ENCODE assay signal across 18 cellular contexts in the genomic region with DNA sequence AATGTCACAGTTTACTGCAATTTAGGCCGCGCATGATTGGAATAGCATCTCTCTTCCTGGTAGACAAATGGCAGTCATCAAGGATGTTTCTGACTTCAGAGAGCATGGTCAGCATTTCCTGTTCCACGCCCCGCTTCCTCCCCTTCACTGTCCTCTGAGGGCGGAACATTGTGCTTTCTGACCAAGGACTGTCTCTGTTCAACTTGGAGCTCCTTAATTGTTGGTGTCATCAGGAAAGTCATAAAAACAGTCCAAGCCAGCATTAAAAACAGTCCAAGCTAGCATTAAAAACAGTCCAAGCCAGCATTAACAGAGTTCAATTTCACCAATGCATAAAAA.
DNase-seq lines count a peak whose midpoint lies in the region; ATAC-seq, FAIRE-seq and TF ChIP-seq lines count a peak whose summit lies in the region.
"Had no signal": no experiment of that assay in that cellular context is flagged by ENCODE, and none has a peak within 500 bp of the region (broad histone marks: within the 10 kb centered on the region; RNA-seq: fewer than 3 reads in every experiment).

No MANE protein-coding gene starts in this region.

- H3K4me2 ChIP-seq in HepG2 (ENCODE audit: low read depth, low read length), result no peak overlapping the region
- H3K4me2 ChIP-seq in neuronal stem cell (ENCODE audit: insufficient read depth, low read length, poor library complexity, severe bottlenecking), result no peak overlapping the region
- H3K4me2 ChIP-seq: A549 had no signal

- TF ChIP-seq RAD21 in HepG2 (CRISPR knock-in tag; IDR thresholded peaks at IDR 0.05), result no peak

- peaks cover 7% of the 10 kb centered on the region for H3K27me3 Mint-ChIP-seq in glutamatergic neuron (ENCODE audit: unreplicated experiment)

- H3K4ac ChIP-seq in neuronal stem cell (ENCODE audit: low read length), result no peak overlapping the region

- no peak overlapping the region for H3K27ac Mint-ChIP-seq in glutamatergic neuron (ENCODE audit: unreplicated experiment)

- BruUV-seq in HepG2 (replicated peaks; lab: Mats Ljungman, UMichigan), result no TSS peak

- H3K36me3 Mint-ChIP-seq in glutamatergic neuron (ENCODE audit: unreplicated experiment), result no peaks in the 10 kb centered on the region

- H2AFZ ChIP-seq in HepG2 (ENCODE audit: low read length) (no peak overlapping the region), neuronal stem cell (ENCODE audit: low read length) (peak overlapping the region; percentile 54)

- H3K27ac ChIP-seq in right lobe of liver, result no peak overlapping the region
- H3K27ac ChIP-seq in HepG2 (ENCODE audit: extremely low read length, insufficient read depth, low read length), result no peak overlapping the region
- H3K27ac ChIP-seq in neuronal stem cell (replicated peaks; ENCODE audit: low read length), result no peak overlapping the region
- H3K27ac ChIP-seq: A549, RWPE1, SJSA1 had no signal

- no peak for FAIRE-seq in HepG2 (lab: Jason Lieb, UNC)
- FAIRE-seq: A549, D721Med, GM12891 had no signal

- no peaks in the 10 kb centered on the region for H3K27me3 ChIP-seq in right lobe of liver
- H3K27me3 ChIP-seq in HepG2 (ENCODE audit: control insufficient read depth in 1 of 2, insufficient read depth in 2 of 2, low read length in 2 of 2), result peaks cover 7 to 46% of the 10 kb centered on the region in 2 experiments; a peak in 4 of 5 replicates
- peaks cover 0 to 5% (median 0%) of the 10 kb centered on the region in 3 experiments for H3K27me3 ChIP-seq in neuronal stem cell (ENCODE audit: control insufficient read depth in 3 of 3, insufficient read depth in 3 of 3, low read depth in 1 of 3, low read length in 3 of 3)
- H3K27me3 ChIP-seq: SJSA1 had no signal

- DNase-seq in right lobe of liver (no peak), HepG2 (ENCODE audit: low spot score) (no peak), left lobe of liver (ENCODE audit: low spot score) (peak; percentile 24), neuronal stem cell (ENCODE audit: low spot score) (no peak), KG1 (lab: John Stamatoyannopoulos, UW) (no peak), NCI-H69 (lab: John Stamatoyannopoulos, UW) (no peak), glutamatergic neuron (no peak)
- DNase-seq: GOT3, MM.1S, NCI-H1092, NCI-H1436 treated with DMSO at 0.1 percent for 48 hours, NCI-H2081 had no signal

- TF ChIP-seq POLR2A in right lobe of liver (IDR thresholded peaks at IDR 0.05) (no peak), HepG2 (IDR thresholded peaks at IDR 0.05; ENCODE audit: insufficient read depth in 1 of 2, low read depth in 2 of 2, low read length in 2 of 2) (no peak)

- no peak for TF ChIP-seq EP300 in HepG2 (IDR thresholded peaks at IDR 0.05; ENCODE audit: low read depth in 2 of 2, low read length in 2 of 2)
- no peak for TF ChIP-seq EP300 in HepG2 (CRISPR knock-in tag; IDR thresholded peaks at IDR 0.05; ENCODE audit: borderline replicate concordance)

- H3K9ac ChIP-seq in HepG2 (ENCODE audit: insufficient read depth, low read depth, low read length) (no peak overlapping the region), neuronal stem cell (ENCODE audit: low read depth, low read length, poor library complexity) (no peak overlapping the region)

- H3K4me3 ChIP-seq in right lobe of liver, result no peak overlapping the region
- H3K4me3 ChIP-seq in HepG2 (replicated peaks in 1 of 3; ENCODE audit: insufficient read depth in 1 of 3, low read depth in 2 of 3, low read length in 3 of 3), result no peak overlapping the region
- no peak overlapping the region for H3K4me3 ChIP-seq in neuronal stem cell (ENCODE audit: low read length in 2 of 2)
- H3K4me3 ChIP-seq: A549, SJSA1 had no signal

- H4K91ac ChIP-seq in neuronal stem cell (ENCODE audit: low read depth, low read length, poor library complexity), result no peak overlapping the region

- H2BK12ac ChIP-seq in neuronal stem cell (ENCODE audit: low read length), result no peak overlapping the region

- no peaks in the 10 kb centered on the region for H4K20me1 ChIP-seq in HepG2 (ENCODE audit: insufficient read depth, low read length)

- peaks cover 2% of the 10 kb centered on the region for H3K4me1 Mint-ChIP-seq in glutamatergic neuron (ENCODE audit: low read depth, unreplicated experiment)

- H3K23ac ChIP-seq in neuronal stem cell (ENCODE audit: low read depth, low read length, poor library complexity), result no peak overlapping the region

- TF ChIP-seq CTCF in right lobe of liver (IDR thresholded peaks at IDR 0.05) (no peak), HepG2 (CRISPR knock-in tag; IDR thresholded peaks at IDR 0.05) (no peak), glutamatergic neuron (IDR thresholded peaks at IDR 0.05; ENCODE audit: partially characterized antibody, unreplicated experiment) (no peak)

- H2BK15ac ChIP-seq in neuronal stem cell (ENCODE audit: low read length), result no peak overlapping the region

- in situ Hi-C loops in HepG2 (cut with HindIII; ENCODE audit: extremely low pct_ligation_motif_present, low pct_unique_long_range_greater_than_20kb), result no loop called here

- H3K14ac ChIP-seq in neuronal stem cell (ENCODE audit: low read length), result no peak overlapping the region

- no peaks in the 10 kb centered on the region for H3K4me1 ChIP-seq in right lobe of liver
- H3K4me1 ChIP-seq in HepG2 (ENCODE audit: insufficient read depth, low read length), result no peaks in the 10 kb centered on the region
- H3K4me1 ChIP-seq in neuronal stem cell (ENCODE audit: control insufficient read depth in 2 of 2, insufficient read depth in 1 of 2, low read depth in 1 of 2, low read length in 2 of 2), result peaks cover 1 to 14% of the 10 kb centered on the region in 2 donors
- H3K4me1 ChIP-seq: A549, SJSA1 had no signal

- no peak overlapping the region for H4K8ac ChIP-seq in neuronal stem cell (ENCODE audit: low read depth, low read length)

- no peak overlapping the region for H3K18ac ChIP-seq in neuronal stem cell (ENCODE audit: low read length)

- H3K4me3 Mint-ChIP-seq in glutamatergic neuron (ENCODE audit: unreplicated experiment), result no peak overlapping the region

- 37% methylated on average over 3 of the region's 5 CpGs for WGBS in right lobe of liver (ENCODE audit: insufficient coverage, low coverage, low lambda C conversion rate, missing lambda C conversion rate)
- 75% methylated on average over 5 of the region's 5 CpGs for WGBS in HepG2 (ENCODE audit: low lambda C conversion rate)
- no CpG with 5 or more reads among the region's 5 CpGs for WGBS in neuronal stem cell (ENCODE audit: extremely low coverage in 2 of 2, insufficient read length in 2 of 2, insufficient replicate concordance in 1 of 2), 2 donors

- no peak overlapping the region for H2BK5ac ChIP-seq in neuronal stem cell (ENCODE audit: low read length)

- H2BK120ac ChIP-seq in neuronal stem cell (ENCODE audit: low read depth, low read length), result no peak overlapping the region

- POLR2A ChIA-PET in HepG2 (lab: Yijun Ruan, JAX), result no interaction called here

- H3K9me3 ChIP-seq in right lobe of liver, result no peaks in the 10 kb centered on the region
- H3K9me3 ChIP-seq in HepG2 (ENCODE audit: low read length), result no peaks in the 10 kb centered on the region
- H3K9me3 ChIP-seq in neuronal stem cell (replicated peaks in 1 of 2; ENCODE audit: control insufficient read depth in 2 of 2, insufficient read depth in 1 of 2, low read depth in 1 of 2, low read length in 2 of 2), result peaks cover 0 to 2% of the 10 kb centered on the region in 2 donors
- H3K9me3 ChIP-seq: A549 had no signal

- intact Hi-C loops in right lobe of liver (cut with DNase I) (no loop called here), HepG2 (cut with micrococcal nuclease; ENCODE audit: unreplicated experiment) (no loop called here)

- ATAC-seq in right lobe of liver, result peak; percentile 52 to 72 (median 62)
- ATAC-seq in HepG2, result no peak
- ATAC-seq in left lobe of liver, result peak; percentile 46
- ATAC-seq in GM21619 (IDR thresholded peaks at IDR 0.05; ENCODE audit: unreplicated experiment), result no peak
- ATAC-seq: A549 had no signal

- H3K36me3 ChIP-seq in right lobe of liver (no peaks in the 10 kb centered on the region), HepG2 (replicated peaks in 1 of 2; ENCODE audit: control insufficient read depth in 1 of 2, insufficient read depth in 2 of 2, low read length in 2 of 2) (no peaks in the 10 kb centered on the region), neuronal stem cell (replicated peaks in 1 of 2; ENCODE audit: control insufficient read depth in 2 of 2, insufficient read depth in 2 of 2, low read length in 2 of 2) (no peaks in the 10 kb centered on the region)
- H3K36me3 ChIP-seq: SJSA1 had no signal

- H3K79me1 ChIP-seq in neuronal stem cell (ENCODE audit: low read depth, low read length), result peaks cover 3% of the 10 kb centered on the region

- H3K79me2 ChIP-seq in HepG2 (ENCODE audit: insufficient read depth, low read length), result no peaks in the 10 kb centered on the region

- no peak overlapping the region for H2AK5ac ChIP-seq in neuronal stem cell (ENCODE audit: low read depth, low read length)

- H3K9me3 Mint-ChIP-seq in glutamatergic neuron (ENCODE audit: unreplicated experiment), result peaks cover 6% of the 10 kb centered on the region

- CTCF ChIA-PET in HepG2 (lab: Yijun Ruan, JAX; ENCODE audit: low intra/inter-chr PET ratio, low total read pairs), result no interaction called here

TF ChIP-seq in HepG2, 621 proteins besides CTCF, POLR2A, EP300 and RAD21:
- TF ChIP-seq ZNF589 (CRISPR knock-in tag; conservative IDR thresholded peaks at IDR 0.05) (no peak), MAFK (conservative IDR thresholded peaks at IDR 0.05 in 1 of 2, IDR thresholded peaks at IDR 0.05 in 1 of 2; ENCODE audit: low read length in 2 of 2) (peak in 1 of 2 experiments; percentile 13; a peak in 1 of 4 replicates)
TF ChIP-seq in HepG2: peak in this region for 1.

Comparison
In these comparisons a context has a peak if more than half of its experiments do, and no peak if none do; other contexts are left out.
1. ATAC-seq: peak in right lobe of liver (4 of 4) and left lobe of liver (single experiment); none in HepG2 (single experiment) and GM21619 (single experiment).